Comparison of ENCODE assay signal across 1 cellular context in genomic region chr12:132557969-132558856, GRCh38.
TF ChIP-seq lines count a peak whose summit lies in the region.

No MANE protein-coding gene starts in this region.

TF ChIP-seq in K562, 482 proteins besides CTCF, POLR2A, EP300 and RAD21 (continued from another document):
- no peak for TF ChIP-seq CHD7 (IDR thresholded peaks at IDR 0.05; ENCODE audit: low read depth, low read length)
- peak; percentile 65; the same call in 1 of the 2 replicates for TF ChIP-seq ZNF134 (CRISPR knock-in tag; conservative IDR thresholded peaks at IDR 0.05)
